In genomic region chr2:27922842-27923241, GRCh38 we compare ENCODE assay signal across 1 cellular context.
TF ChIP-seq lines count a peak whose summit lies in the region.

No MANE protein-coding gene starts in this region.

TF ChIP-seq in A549, 52 proteins besides CTCF, POLR2A, EP300 and RAD21 (continued from another document):
- TF ChIP-seq, protein P1, sequence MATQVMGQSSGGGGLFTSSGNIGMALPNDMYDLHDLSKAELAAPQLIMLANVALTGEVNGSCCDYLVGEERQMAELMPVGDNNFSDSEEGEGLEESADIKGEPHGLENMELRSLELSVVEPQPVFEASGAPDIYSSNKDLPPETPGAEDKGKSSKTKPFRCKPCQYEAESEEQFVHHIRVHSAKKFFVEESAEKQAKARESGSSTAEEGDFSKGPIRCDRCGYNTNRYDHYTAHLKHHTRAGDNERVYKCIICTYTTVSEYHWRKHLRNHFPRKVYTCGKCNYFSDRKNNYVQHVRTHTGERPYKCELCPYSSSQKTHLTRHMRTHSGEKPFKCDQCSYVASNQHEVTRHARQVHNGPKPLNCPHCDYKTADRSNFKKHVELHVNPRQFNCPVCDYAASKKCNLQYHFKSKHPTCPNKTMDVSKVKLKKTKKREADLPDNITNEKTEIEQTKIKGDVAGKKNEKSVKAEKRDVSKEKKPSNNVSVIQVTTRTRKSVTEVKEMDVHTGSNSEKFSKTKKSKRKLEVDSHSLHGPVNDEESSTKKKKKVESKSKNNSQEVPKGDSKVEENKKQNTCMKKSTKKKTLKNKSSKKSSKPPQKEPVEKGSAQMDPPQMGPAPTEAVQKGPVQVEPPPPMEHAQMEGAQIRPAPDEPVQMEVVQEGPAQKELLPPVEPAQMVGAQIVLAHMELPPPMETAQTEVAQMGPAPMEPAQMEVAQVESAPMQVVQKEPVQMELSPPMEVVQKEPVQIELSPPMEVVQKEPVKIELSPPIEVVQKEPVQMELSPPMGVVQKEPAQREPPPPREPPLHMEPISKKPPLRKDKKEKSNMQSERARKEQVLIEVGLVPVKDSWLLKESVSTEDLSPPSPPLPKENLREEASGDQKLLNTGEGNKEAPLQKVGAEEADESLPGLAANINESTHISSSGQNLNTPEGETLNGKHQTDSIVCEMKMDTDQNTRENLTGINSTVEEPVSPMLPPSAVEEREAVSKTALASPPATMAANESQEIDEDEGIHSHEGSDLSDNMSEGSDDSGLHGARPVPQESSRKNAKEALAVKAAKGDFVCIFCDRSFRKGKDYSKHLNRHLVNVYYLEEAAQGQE (IDR thresholded peaks at IDR 0.05), result no peak
- TF ChIP-seq EHMT2 (IDR thresholded peaks at IDR 0.05; ENCODE audit: low read depth) (no peak), NR3C1 (IDR thresholded peaks at IDR 0.05) (no peak), FOXS1 (CRISPR knock-in tag; IDR thresholded peaks at IDR 0.05) (no peak), NFE2L2 (conservative IDR thresholded peaks at IDR 0.05; ENCODE audit: low read length) (no peak), RCOR1 (IDR thresholded peaks at IDR 0.05; ENCODE audit: low read depth, low read length) (no peak), JUNB (IDR thresholded peaks at IDR 0.05) (no peak), FOSB (CRISPR knock-in tag; IDR thresholded peaks at IDR 0.05) (no peak), MAZ (IDR thresholded peaks at IDR 0.05; ENCODE audit: borderline replicate concordance, low read depth, low read length) (no peak)
- TF ChIP-seq, protein P2, sequence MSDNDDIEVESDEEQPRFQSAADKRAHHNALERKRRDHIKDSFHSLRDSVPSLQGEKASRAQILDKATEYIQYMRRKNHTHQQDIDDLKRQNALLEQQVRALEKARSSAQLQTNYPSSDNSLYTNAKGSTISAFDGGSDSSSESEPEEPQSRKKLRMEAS (IDR thresholded peaks at IDR 0.05), result no peak
- TF ChIP-seq, protein P3, sequence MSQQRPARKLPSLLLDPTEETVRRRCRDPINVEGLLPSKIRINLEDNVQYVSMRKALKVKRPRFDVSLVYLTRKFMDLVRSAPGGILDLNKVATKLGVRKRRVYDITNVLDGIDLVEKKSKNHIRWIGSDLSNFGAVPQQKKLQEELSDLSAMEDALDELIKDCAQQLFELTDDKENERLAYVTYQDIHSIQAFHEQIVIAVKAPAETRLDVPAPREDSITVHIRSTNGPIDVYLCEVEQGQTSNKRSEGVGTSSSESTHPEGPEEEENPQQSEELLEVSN (IDR thresholded peaks at IDR 0.05; ENCODE audit: borderline replicate concordance, low read depth), result no peak
